8 cellular contexts compared by ENCODE assay signal in genomic region chr13:51614350-51614786, GRCh38. TPM values are rescaled to one million over a fixed set of nuclear protein-coding genes. Genes with fewer than 3 reads are reported as not detected.
A peak's percentile ranks its signal among the peaks of the same experiment; 100 is the strongest.
DNase-seq lines count a peak whose midpoint lies in the region; ATAC-seq lines count a peak whose summit lies in the region.

No MANE protein-coding gene starts in this region.

- no peaks in the 10 kb centered on the region for H3K36me3 ChIP-seq in duodenal mucosa (ENCODE audit: control insufficient read depth in 1 of 2, insufficient read depth in 2 of 2, low read length in 2 of 2)

- DNase-seq in DMS 273 treated with DMSO at 0.1 percent for 48 hours (lab: John Stamatoyannopoulos, UW) = peak; percentile 74
- DNase-seq in HT-29 (ENCODE audit: low spot score) = peak; percentile 68
- DNase-seq in UCSD-AML1 (lab: John Stamatoyannopoulos, UW; ENCODE audit: unreplicated experiment) = peak; percentile 41
- peak; percentile 75 for DNase-seq in pons (ENCODE audit: low spot score)
- DNase-seq in RKO (ENCODE audit: low spot score) = no peak
- DNase-seq in foreskin melanocyte = no peak

- peak overlapping the region; percentile 13 to 40 for H3K4me3 ChIP-seq in duodenal mucosa (ENCODE audit: low read depth in 1 of 2, low read length in 2 of 2)

- H3K27me3 ChIP-seq in duodenal mucosa (ENCODE audit: control insufficient read depth in 1 of 2, insufficient read depth in 2 of 2, low read length in 2 of 2) = no peaks in the 10 kb centered on the region

- peaks cover 0 to 4% of the 10 kb centered on the region in 2 donors for H3K4me1 ChIP-seq in duodenal mucosa (ENCODE audit: control insufficient read depth in 1 of 2, insufficient read depth in 2 of 2, low read length in 2 of 2)

- no peak overlapping the region for H3K9ac ChIP-seq in duodenal mucosa (ENCODE audit: low read depth in 1 of 2, low read length in 2 of 2)

- peak; percentile 72 for ATAC-seq in GM19467 (IDR thresholded peaks at IDR 0.05; ENCODE audit: unreplicated experiment)

- no peak overlapping the region for H3K27ac ChIP-seq in duodenal mucosa (ENCODE audit: low read depth, low read length)

- no peaks in the 10 kb centered on the region for H3K9me3 ChIP-seq in duodenal mucosa (ENCODE audit: control insufficient read depth in 1 of 2, low read length in 2 of 2)

RNA-seq across cellular contexts. Expression of gene WDFY2, which starts 30.1 kb away (rescaled TPM):
- total RNA-seq in HT-29 (2014; rRNA removed; shearing (Covaris generic)) = 2.9 and 5.3 TPM in 2 replicates

Comparison
In these comparisons a context has a peak if more than half of its experiments do, and no peak if none do; other contexts are left out.
1. DNase-seq: peak in DMS 273 treated with DMSO at 0.1 percent for 48 hours (single experiment), HT-29 (single experiment), UCSD-AML1 (single experiment) and pons (single experiment); none in RKO (single experiment) and foreskin melanocyte (single experiment).